ENCODE assay signal across 1 cellular context in the genomic region with DNA sequence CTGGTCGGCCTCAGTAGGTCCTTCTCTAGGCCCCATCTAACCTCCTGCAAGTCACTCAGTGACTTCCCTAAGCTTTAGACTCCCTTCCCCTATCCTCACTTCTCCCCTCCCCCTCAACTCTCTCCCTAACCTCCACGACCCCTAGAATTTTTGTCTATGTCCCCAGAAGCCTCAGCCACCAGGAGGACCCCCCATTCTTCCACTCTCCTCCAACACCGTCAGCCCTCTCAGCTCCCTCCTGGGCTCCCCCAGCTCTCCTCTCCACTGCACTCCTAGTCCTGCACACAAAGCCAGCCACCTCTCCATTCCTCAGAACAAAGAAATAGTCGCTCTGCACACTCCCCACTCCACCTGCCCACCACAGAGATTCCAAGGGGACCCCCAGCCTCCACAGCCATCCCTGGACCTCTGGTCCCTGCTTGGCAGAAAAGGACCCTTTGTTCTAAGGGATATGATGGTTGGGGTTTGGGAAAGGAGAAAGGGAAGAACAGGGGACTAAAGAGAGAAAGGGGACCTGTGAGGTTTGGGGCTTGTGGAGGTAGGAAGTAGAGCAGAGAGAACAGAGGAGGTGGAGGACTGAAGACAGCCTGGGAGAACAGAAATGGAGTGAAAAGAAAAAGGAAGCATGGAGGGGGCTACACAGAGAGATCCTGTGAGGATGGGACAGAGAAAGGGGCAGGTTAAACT.
TF ChIP-seq lines count a peak whose summit lies in the region.

No MANE protein-coding gene starts in this region.

TF ChIP-seq in HCT116, 20 proteins besides CTCF, POLR2A, EP300 and RAD21 (continued from another document):
- TF ChIP-seq, protein P1, sequence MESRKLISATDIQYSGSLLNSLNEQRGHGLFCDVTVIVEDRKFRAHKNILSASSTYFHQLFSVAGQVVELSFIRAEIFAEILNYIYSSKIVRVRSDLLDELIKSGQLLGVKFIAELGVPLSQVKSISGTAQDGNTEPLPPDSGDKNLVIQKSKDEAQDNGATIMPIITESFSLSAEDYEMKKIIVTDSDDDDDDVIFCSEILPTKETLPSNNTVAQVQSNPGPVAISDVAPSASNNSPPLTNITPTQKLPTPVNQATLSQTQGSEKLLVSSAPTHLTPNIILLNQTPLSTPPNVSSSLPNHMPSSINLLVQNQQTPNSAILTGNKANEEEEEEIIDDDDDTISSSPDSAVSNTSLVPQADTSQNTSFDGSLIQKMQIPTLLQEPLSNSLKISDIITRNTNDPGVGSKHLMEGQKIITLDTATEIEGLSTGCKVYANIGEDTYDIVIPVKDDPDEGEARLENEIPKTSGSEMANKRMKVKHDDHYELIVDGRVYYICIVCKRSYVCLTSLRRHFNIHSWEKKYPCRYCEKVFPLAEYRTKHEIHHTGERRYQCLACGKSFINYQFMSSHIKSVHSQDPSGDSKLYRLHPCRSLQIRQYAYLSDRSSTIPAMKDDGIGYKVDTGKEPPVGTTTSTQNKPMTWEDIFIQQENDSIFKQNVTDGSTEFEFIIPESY (IDR thresholded peaks at IDR 0.05; ENCODE audit: extremely low read depth, insufficient replicate concordance, low read length) = no peak
- TF ChIP-seq CBX3 (IDR thresholded peaks at IDR 0.05; ENCODE audit: low read depth) = no peak
- TF ChIP-seq, protein P2, sequence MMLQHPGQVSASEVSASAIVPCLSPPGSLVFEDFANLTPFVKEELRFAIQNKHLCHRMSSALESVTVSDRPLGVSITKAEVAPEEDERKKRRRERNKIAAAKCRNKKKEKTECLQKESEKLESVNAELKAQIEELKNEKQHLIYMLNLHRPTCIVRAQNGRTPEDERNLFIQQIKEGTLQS (IDR thresholded peaks at IDR 0.05) = no peak
- no peak for TF ChIP-seq EGR1 (IDR thresholded peaks at IDR 0.05; ENCODE audit: low read depth)
- TF ChIP-seq ELF1 (IDR thresholded peaks at IDR 0.05; ENCODE audit: borderline replicate concordance, low read depth) = no peak
- no peak for TF ChIP-seq FOSL1 (IDR thresholded peaks at IDR 0.05; ENCODE audit: low read depth)
